In genomic region chr20:23283096-23283850, GRCh38 we compare ENCODE assay signal across 22 cellular contexts.
DNase-seq lines count a peak whose midpoint lies in the region; ATAC-seq, FAIRE-seq and TF ChIP-seq lines count a peak whose summit lies in the region.
"Had no signal": no experiment of that assay in that cellular context is flagged by ENCODE, and none has a peak within 500 bp of the region (broad histone marks: within the 10 kb centered on the region; RNA-seq: fewer than 3 reads in every experiment).

No MANE protein-coding gene starts in this region.

- peak overlapping the region in 9 of 11 experiments; percentile 1 to 48 (median 40); a peak in 12 of 22 replicates for H3K4me2 ChIP-seq in BLaER1 treated with 17β-estradiol and CSF1 and Interleukin-3, amounts not matched to agents 10 nM and 100 nM
- no peak overlapping the region for H3K4me2 ChIP-seq in H1 (ENCODE audit: insufficient read depth in 1 of 2, low read depth in 2 of 2, low read length in 2 of 2)
- H3K4me2 ChIP-seq: A549 had no signal

- no peak overlapping the region for H2BK120ac ChIP-seq in H1 (replicated peaks; ENCODE audit: low read depth, low read length)

- H3K4me3 ChIP-seq in BLaER1 treated with 17β-estradiol and CSF1 and Interleukin-3, amounts not matched to agents 10 nM and 100 nM, result no peak overlapping the region
- H3K4me3 ChIP-seq in H1 (ENCODE audit: extremely low read depth in 1 of 4, insufficient read depth in 2 of 4, low read depth in 3 of 4, low read length in 4 of 4) (no peak overlapping the region), spleen (no peak overlapping the region)
- H3K4me3 ChIP-seq: A549 had no signal

- no peak overlapping the region for H4K91ac ChIP-seq in H1 (replicated peaks; ENCODE audit: insufficient read length, low read length)

- no peaks in the 10 kb centered on the region for H3K23me2 ChIP-seq in H1 (ENCODE audit: low read depth, low read length)

- intact Hi-C loops in spleen (cut with DNase I; ENCODE audit: low total_unique reads), result no loop called here

- no peaks in the 10 kb centered on the region for H3K4me1 Mint-ChIP-seq in T-cell
- H3K4me1 Mint-ChIP-seq: CD4-positive, CD25-positive, alpha-beta regulatory T cell; CD8-positive, alpha-beta memory T cell had no signal

- H3K9me3 ChIP-seq in BLaER1 treated with 17β-estradiol and CSF1 and Interleukin-3, amounts not matched to agents 10 nM and 100 nM (replicated peaks in 1 of 11), result peaks cover 0 to 8% (median 0%) of the 10 kb centered on the region in 11 experiments; a peak in 1 of 22 replicates
- H3K9me3 ChIP-seq in H1 (ENCODE audit: insufficient read depth in 2 of 2, low read depth in 1 of 2, low read length in 1 of 2) (no peaks in the 10 kb centered on the region), spleen (no peaks in the 10 kb centered on the region)
- H3K9me3 ChIP-seq: A549 had no signal

- H3K27me3 ChIP-seq in BLaER1 treated with 17β-estradiol and CSF1 and Interleukin-3, amounts not matched to agents 10 nM and 100 nM, result no peaks in the 10 kb centered on the region
- H3K27me3 ChIP-seq in H1 (replicated peaks in 1 of 4; ENCODE audit: control insufficient read depth in 3 of 4, extremely low read depth in 1 of 4, insufficient read depth in 3 of 4, low read length in 3 of 4), result no peaks in the 10 kb centered on the region
- H3K27me3 ChIP-seq in spleen (replicated peaks in 1 of 7), result peaks cover 0 to 19% (median 0%) of the 10 kb centered on the region in 7 donors

- H3K36me3 Mint-ChIP-seq in T-cell, result no peaks in the 10 kb centered on the region
- H3K36me3 Mint-ChIP-seq: CD4-positive, CD25-positive, alpha-beta regulatory T cell; CD8-positive, alpha-beta memory T cell had no signal

- H3K4ac ChIP-seq in H1 (replicated peaks; ENCODE audit: insufficient read length, low read depth, low read length), result no peak overlapping the region

- no peaks in the 10 kb centered on the region for H3K36me3 ChIP-seq in BLaER1 treated with 17β-estradiol and CSF1 and Interleukin-3, amounts not matched to agents 10 nM and 100 nM
- no peaks in the 10 kb centered on the region for H3K36me3 ChIP-seq in H1 (ENCODE audit: control insufficient read depth in 2 of 4, insufficient read depth in 4 of 4, low read length in 3 of 4)
- H3K36me3 ChIP-seq in spleen, result no peaks in the 10 kb centered on the region

- H3K18ac ChIP-seq in H1 (ENCODE audit: extremely low read depth, low read length), result no peak overlapping the region

- no peak overlapping the region for H2BK5ac ChIP-seq in H1 (ENCODE audit: low read depth, low read length)

- H3K23ac ChIP-seq in H1 (ENCODE audit: insufficient read length), result no peak overlapping the region

- H2BK20ac ChIP-seq in H1 (ENCODE audit: low read length), result no peak overlapping the region

- no peak for TF ChIP-seq RAD21 in H1 (IDR thresholded peaks at IDR 0.05 in 1 of 2, conservative IDR thresholded peaks at IDR 0.05 in 1 of 2; ENCODE audit: low read depth in 2 of 2, low read length in 2 of 2)

- H3K14ac ChIP-seq in H1 (ENCODE audit: insufficient read length), result no peak overlapping the region

- no peak overlapping the region for H2BK12ac ChIP-seq in H1 (ENCODE audit: low read depth, low read length)

- POLR2A ChIA-PET in H1 (lab: Charles Lee; ENCODE audit: partially characterized antibody) (no interaction called here), T-cell (lab: Charles Lee) (no interaction called here)

- TF ChIP-seq CTCF in H1 (IDR thresholded peaks at IDR 0.05; ENCODE audit: control extremely low read depth in 1 of 3, insufficient read depth in 1 of 3, low read depth in 1 of 3, low read length in 3 of 3) (no peak), spleen (IDR thresholded peaks at IDR 0.05 in 8 of 11, conservative IDR thresholded peaks at IDR 0.05 in 3 of 11) (no peak)

- no peak for FAIRE-seq in H1 (lab: Jason Lieb, UNC)
- FAIRE-seq: A549, G401.6, GM12891, GM19239, H54, HTR-8/SVneo had no signal

- no peaks in the 10 kb centered on the region for H3K79me1 ChIP-seq in H1 (ENCODE audit: low read depth, low read length)

- CTCF ChIA-PET in H1 (lab: Charles Lee; ENCODE audit: partially characterized antibody) (interaction anchor here (0.7 kb wide), 1 partner anchor 39 kb away, joined by 3 read pairs; no protein-coding TSS in a partner anchor), T-cell (lab: Charles Lee) (no interaction called here)

- no peak for ATAC-seq in T-cell (replicated peaks in 1 of 4)
- ATAC-seq: A549 had no signal

- no peaks in the 10 kb centered on the region for H4K20me1 ChIP-seq in BLaER1 treated with 17β-estradiol and CSF1 and Interleukin-3, amounts not matched to agents 10 nM and 100 nM
- no peaks in the 10 kb centered on the region for H4K20me1 ChIP-seq in H1 (replicated peaks in 1 of 2; ENCODE audit: control insufficient read depth in 1 of 2, insufficient read depth in 2 of 2, low read length in 2 of 2)

- H3K27ac Mint-ChIP-seq in T-cell, result no peak overlapping the region
- H3K27ac Mint-ChIP-seq: CD4-positive, CD25-positive, alpha-beta regulatory T cell; CD8-positive, alpha-beta memory T cell had no signal

- no peak overlapping the region for H3K4me3 Mint-ChIP-seq in T-cell
- H3K4me3 Mint-ChIP-seq: CD4-positive, CD25-positive, alpha-beta regulatory T cell; CD8-positive, alpha-beta memory T cell had no signal

- H3K27me3 Mint-ChIP-seq in T-cell, result peaks cover 17% of the 10 kb centered on the region in 2 donors

- H4K8ac ChIP-seq in H1 (ENCODE audit: extremely low read depth, insufficient read depth, low read length), result no peak overlapping the region

- 0 out of 2 replicates have a peak overlapping the region, but pooled peaks have one; percentile 39 for H2AK5ac ChIP-seq in H1 (ENCODE audit: low read depth, low read length)

- no peak for TF ChIP-seq EP300 in H1 (IDR thresholded peaks at IDR 0.05; ENCODE audit: borderline replicate concordance in 1 of 2, low read depth in 2 of 2, low read length in 2 of 2)

- H4K5ac ChIP-seq in H1 (ENCODE audit: insufficient read length, low read depth, low read length), result no peak overlapping the region

- no peak overlapping the region for H2BK15ac ChIP-seq in H1 (ENCODE audit: low read length)

- no peak overlapping the region for H3K9ac ChIP-seq in BLaER1 treated with 17β-estradiol and CSF1 and Interleukin-3, amounts not matched to agents 10 nM and 100 nM
- H3K9ac ChIP-seq in H1 (replicated peaks in 1 of 4; ENCODE audit: extremely low read depth in 1 of 4, low read depth in 3 of 4, low read length in 3 of 4), result no peak overlapping the region

- peaks cover 0 to 10% (median 8%) of the 10 kb centered on the region in 10 experiments; a peak in 14 of 20 replicates for H3K4me1 ChIP-seq in BLaER1 treated with 17β-estradiol and CSF1 and Interleukin-3, amounts not matched to agents 10 nM and 100 nM
- H3K4me1 ChIP-seq in H1 (replicated peaks in 1 of 4; ENCODE audit: control insufficient read depth in 3 of 4, insufficient read depth in 4 of 4, low read length in 3 of 4) (no peaks in the 10 kb centered on the region), spleen (peaks cover 0 to 3% (median 0%) of the 10 kb centered on the region in 6 donors)
- H3K4me1 ChIP-seq: A549 had no signal

- TF ChIP-seq POLR2A in H1 (IDR thresholded peaks at IDR 0.05; ENCODE audit: control extremely low read depth in 1 of 2, low read depth in 2 of 2, low read length in 2 of 2) (no peak), spleen (IDR thresholded peaks at IDR 0.05) (no peak)

- H3K79me2 ChIP-seq in H1 (ENCODE audit: control insufficient read depth in 1 of 2, insufficient read depth in 2 of 2, low read length in 2 of 2), result no peaks in the 10 kb centered on the region

- DNase-seq in activated CD8-positive, alpha-beta memory T cell treated with anti-CD3 and anti-CD28 coated beads, Interleukin-2, amount 50 U/mL, for 48 hours, result peak; percentile 26
- DNase-seq in activated CD8-positive, alpha-beta memory T cell treated with anti-CD3 and anti-CD28 coated beads for 24 hours, result no peak
- no peak for DNase-seq in H1 (ENCODE audit: low read depth in 1 of 2, low spot score in 2 of 2)
- DNase-seq in spleen, result peak; percentile 45
- no peak for DNase-seq in effector CD8-positive, alpha-beta T cell (lab: John Stamatoyannopoulos, UW)
- no peak for DNase-seq in stimulated activated CD4-positive, alpha-beta T cell treated with anti-CD3 and anti-CD28 coated beads, Interleukin-1b, Interleukin-23, amount 100 ng/mL, for 48 hours
- no peak for DNase-seq in T-cell
- DNase-seq: C1 segment of cervical spinal cord; CD4-positive, CD25-positive, alpha-beta regulatory T cell; CD8-positive, alpha-beta memory T cell; COR-L47; DMS 273 treated with DMSO at 0.1 percent for 48 hours; DMS53; HCEC 1CT had no signal

- no peak overlapping the region for H3K56ac ChIP-seq in H1 (replicated peaks; ENCODE audit: insufficient read length, low read depth, low read length)

- H3K9me3 Mint-ChIP-seq in T-cell, result no peaks in the 10 kb centered on the region
- H3K9me3 Mint-ChIP-seq: CD4-positive, CD25-positive, alpha-beta regulatory T cell had no signal

- H3K27ac ChIP-seq in BLaER1 treated with 17β-estradiol and CSF1 and Interleukin-3, amounts not matched to agents 10 nM and 100 nM, result no peak overlapping the region
- no peak overlapping the region for H3K27ac ChIP-seq in H1 (ENCODE audit: low read depth, low read length)
- no peak overlapping the region for H3K27ac ChIP-seq in spleen
- H3K27ac ChIP-seq: 22Rv1, A549 had no signal

- no peak overlapping the region for H2AFZ ChIP-seq in H1 (ENCODE audit: low read length)

- 88% methylated on average over 12 of the region's 12 CpGs; no CpG with 5 or more reads in 1 of the 2 experiments for WGBS in H1 (ENCODE audit: extremely low coverage in 1 of 2, insufficient coverage in 1 of 2, insufficient read length in 1 of 2, insufficient replicate concordance in 2 of 2, low coverage in 1 of 2, low lambda C conversion rate in 2 of 2, missing lambda C conversion rate in 1 of 2), 2 experiments
- WGBS in spleen, 5 donors, result 78 to 84% (median 80%) methylated on average over 12 of the region's 12 CpGs

TF ChIP-seq in H1, 55 proteins besides CTCF, POLR2A, EP300 and RAD21 (continues in another document):
- TF ChIP-seq RBBP5 (IDR thresholded peaks at IDR 0.05; ENCODE audit: borderline replicate concordance, low read depth, low read length), result no peak
- TF ChIP-seq CHD2 (IDR thresholded peaks at IDR 0.05; ENCODE audit: low read length), result no peak
- no peak for TF ChIP-seq BACH1 (IDR thresholded peaks at IDR 0.05; ENCODE audit: low read length)
- TF ChIP-seq TEAD4 (IDR thresholded peaks at IDR 0.05; ENCODE audit: low read depth, low read length), result no peak

Comparison
In these comparisons a context has a peak if more than half of its experiments do, and no peak if none do; other contexts are left out.
1. DNase-seq: peak in activated CD8-positive, alpha-beta memory T cell treated with anti-CD3 and anti-CD28 coated beads, Interleukin-2, amount 50 U/mL, for 48 hours (single experiment) and spleen (single experiment); none in activated CD8-positive, alpha-beta memory T cell treated with anti-CD3 and anti-CD28 coated beads for 24 hours (single experiment), H1 (0 of 2), effector CD8-positive, alpha-beta T cell (single experiment), stimulated activated CD4-positive, alpha-beta T cell treated with anti-CD3 and anti-CD28 coated beads, Interleukin-1b, Interleukin-23, amount 100 ng/mL, for 48 hours (single experiment) and T-cell (0 of 34).
2. H3K4me2 ChIP-seq: peak in BLaER1 treated with 17β-estradiol and CSF1 and Interleukin-3, amounts not matched to agents 10 nM and 100 nM (9 of 11); none in H1 (0 of 2).